Comparison of ENCODE assay signal across 9 cellular contexts in the genomic region with DNA sequence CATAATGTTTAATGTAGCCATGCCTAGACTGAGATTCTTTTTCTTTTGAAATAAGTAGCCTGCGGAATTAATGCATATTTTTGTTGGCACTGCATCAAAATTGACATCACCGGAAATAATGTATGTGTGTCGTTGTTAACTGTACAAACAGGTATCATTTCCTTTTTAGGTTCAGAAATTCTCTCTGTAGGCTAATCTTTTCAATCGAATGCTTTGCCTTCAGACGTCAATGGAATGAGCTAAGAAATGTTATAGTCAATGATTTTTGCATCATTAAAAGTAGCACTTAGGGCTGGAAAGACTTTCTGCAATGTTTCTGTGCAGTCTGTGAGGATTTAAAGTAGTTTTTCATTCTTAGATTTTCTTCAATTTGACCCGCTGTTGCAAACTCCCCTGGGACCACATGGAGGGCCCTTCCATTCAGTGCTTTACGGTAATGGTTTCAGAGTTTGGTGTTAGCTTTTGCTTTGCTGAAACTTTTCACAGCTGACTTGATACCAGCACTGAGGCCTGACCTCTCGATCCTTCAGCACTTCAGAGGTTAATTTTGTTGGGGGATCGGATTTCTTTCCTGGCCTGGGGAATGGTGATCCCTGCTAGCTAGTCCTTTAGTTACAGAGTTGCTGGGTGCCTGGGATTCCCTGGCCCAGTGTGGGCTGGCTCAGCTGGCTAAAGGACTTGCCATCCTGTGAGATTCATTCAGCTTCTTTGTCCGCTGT.
DNase-seq lines count a peak whose midpoint lies in the region; ATAC-seq and TF ChIP-seq lines count a peak whose summit lies in the region.
"Had no signal": no experiment of that assay in that cellular context is flagged by ENCODE, and none has a peak within 500 bp of the region (broad histone marks: within the 10 kb centered on the region; RNA-seq: fewer than 3 reads in every experiment).

No MANE protein-coding gene starts in this region.

- peak overlapping the region; percentile 35 to 74 for H3K27ac ChIP-seq in esophagus (ENCODE audit: low read depth in 2 of 2, low read length in 1 of 2)
- H3K27ac ChIP-seq in mesodermal cell (ENCODE audit: low read depth, low read length, severe bottlenecking), result peak overlapping the region; percentile 86

- ATAC-seq in HG03139 (IDR thresholded peaks at IDR 0.05; ENCODE audit: unreplicated experiment) (no peak), GM21825 (IDR thresholded peaks at IDR 0.05; ENCODE audit: unreplicated experiment) (no peak), HG03460 (IDR thresholded peaks at IDR 0.05; ENCODE audit: unreplicated experiment) (no peak)
- ATAC-seq: HCT116 had no signal

- WGBS in esophagus, 2 donors, result 34 to 42% methylated on average over 10 of the region's 10 CpGs
- WGBS in mesodermal cell (ENCODE audit: insufficient coverage in 2 of 2), 2 experiments, result 7 to 12% methylated on average over 7 to 9 of the region's 10 CpGs

- H3K36me3 ChIP-seq in esophagus (ENCODE audit: control insufficient read depth in 2 of 2, insufficient read depth in 2 of 2, low read length in 1 of 2) (no peaks in the 10 kb centered on the region), mesodermal cell (ENCODE audit: control insufficient read depth, insufficient read depth, low read length) (no peaks in the 10 kb centered on the region)

- H3K4me1 ChIP-seq in esophagus (ENCODE audit: control insufficient read depth in 2 of 2, insufficient read depth in 2 of 2, low read length in 1 of 2), result peaks cover 2 to 17% of the 10 kb centered on the region in 2 donors
- H3K4me1 ChIP-seq in mesodermal cell (ENCODE audit: control insufficient read depth, insufficient read depth, low read length, poor library complexity, severe bottlenecking), result peaks cover 37% of the 10 kb centered on the region

- no peak for TF ChIP-seq POLR2A in erythroblast (IDR thresholded peaks at IDR 0.05; ENCODE audit: low read length)

- H3K9me3 ChIP-seq in esophagus (ENCODE audit: control insufficient read depth in 2 of 2, insufficient read depth in 1 of 2, low read depth in 1 of 2, low read length in 1 of 2) (no peaks in the 10 kb centered on the region), mesodermal cell (ENCODE audit: control insufficient read depth, low read length) (no peaks in the 10 kb centered on the region)

- H3K4me3 ChIP-seq in esophagus (ENCODE audit: low read depth in 1 of 2, low read length in 2 of 2), result peak overlapping the region; percentile 46 to 47
- peak overlapping the region; percentile 54 for H3K4me3 ChIP-seq in mesodermal cell (ENCODE audit: extremely low read depth, insufficient read depth, low read length, poor library complexity, severe bottlenecking)

- DNase-seq in EH (ENCODE audit: low read depth) (peak; percentile 49), NCI-H748 treated with DMSO at 0.1 percent for 48 hours (lab: John Stamatoyannopoulos, UW) (peak; percentile 33), erythroblast (lab: John Stamatoyannopoulos, UW) (no peak)

- no peaks in the 10 kb centered on the region for H3K27me3 ChIP-seq in esophagus (ENCODE audit: control insufficient read depth in 1 of 2, insufficient read depth in 2 of 2, low read length in 2 of 2)

Comparison
In these comparisons a context has a peak if more than half of its experiments do, and no peak if none do; other contexts are left out.
1. DNase-seq: peak in EH (single experiment) and NCI-H748 treated with DMSO at 0.1 percent for 48 hours (single experiment); none in erythroblast (0 of 2).